9 cellular contexts compared by ENCODE assay signal in the genomic region with DNA sequence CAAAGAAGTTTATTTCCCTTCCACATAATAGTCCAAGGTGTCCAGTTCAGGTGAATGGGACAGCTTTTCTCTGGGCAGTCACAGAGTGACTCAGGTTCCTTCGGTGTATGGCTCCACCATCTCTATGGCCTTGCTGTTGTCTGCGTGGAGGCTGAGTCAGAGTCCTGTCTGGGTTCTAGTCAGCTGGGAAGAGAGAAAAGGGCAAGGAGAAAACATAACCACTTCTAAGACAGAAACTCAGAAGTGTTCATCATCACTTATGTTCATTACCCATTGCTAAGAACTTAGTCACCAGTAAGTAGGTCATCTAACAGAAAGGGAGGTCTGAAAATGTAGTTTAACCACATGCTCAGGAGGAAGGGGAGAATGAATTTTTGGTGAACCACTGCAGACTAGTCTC. TPM values are rescaled to one million over a fixed set of nuclear protein-coding genes. Genes with fewer than 3 reads are reported as not detected.
DNase-seq lines count a peak whose midpoint lies in the region; ATAC-seq, FAIRE-seq and TF ChIP-seq lines count a peak whose summit lies in the region.
"Had no signal": no experiment of that assay in that cellular context is flagged by ENCODE, and none has a peak within 500 bp of the region (broad histone marks: within the 10 kb centered on the region; RNA-seq: fewer than 3 reads in every experiment).

No MANE protein-coding gene starts in this region.

- CTCF ChIA-PET in MCF 10A (lab: Yijun Ruan, JAX) = no interaction called here

- H3K36me3 Mint-ChIP-seq in MCF 10A (ENCODE audit: insufficient read depth, unreplicated experiment) = no peaks in the 10 kb centered on the region

- no TSS peak for BruUV-seq in MCF 10A (replicated peaks; lab: Mats Ljungman, UMichigan)

- no peak for TF ChIP-seq EP300 in ovary (IDR thresholded peaks at IDR 0.05)

- ATAC-seq in lung (ENCODE audit: insufficient read depth, low FRiP score) (peak; percentile 11), GM18502 (IDR thresholded peaks at IDR 0.05; ENCODE audit: poor library complexity, unreplicated experiment) (no peak)

- intact Hi-C loops in MCF 10A (cut with micrococcal nuclease) (no loop called here), breast epithelium (cut with DNase I; ENCODE audit: low total_unique reads) (no loop called here), ovary (cut with DNase I) (no loop called here)

- 86 to 96% methylated on average over 2 of the region's 2 CpGs for WGBS in lung, 2 donors
- 40 to 72% (median 43%) methylated on average over 2 of the region's 2 CpGs for WGBS in ovary, 3 donors

- POLR2A ChIA-PET in MCF 10A (lab: Yijun Ruan, JAX) = interaction anchor here (0.7 kb wide), 1 partner anchor 32 kb away, joined by 3 read pairs; a partner anchor contains a TSS

- no peak for TF ChIP-seq CTCF in MCF 10A (IDR thresholded peaks at IDR 0.05; ENCODE audit: unreplicated experiment)
- TF ChIP-seq CTCF in breast epithelium (IDR thresholded peaks at IDR 0.05) = no peak
- TF ChIP-seq CTCF in lung (IDR thresholded peaks at IDR 0.05; ENCODE audit: control extremely low read depth, extremely low read depth) = no peak
- TF ChIP-seq CTCF in ovary (IDR thresholded peaks at IDR 0.05) = no peak

- H3K9me3 ChIP-seq in breast epithelium (no peaks in the 10 kb centered on the region), lung (ENCODE audit: control insufficient read depth in 2 of 2, insufficient read depth in 1 of 2, low read length in 1 of 2) (no peaks in the 10 kb centered on the region), ovary (no peaks in the 10 kb centered on the region)

- H3K4me1 Mint-ChIP-seq in MCF 10A (ENCODE audit: insufficient read depth, unreplicated experiment) = peaks cover 13% of the 10 kb centered on the region

- H3K36me3 ChIP-seq in breast epithelium (no peaks in the 10 kb centered on the region), lung (ENCODE audit: control insufficient read depth in 2 of 2, insufficient read depth in 2 of 2, low read length in 2 of 2) (no peaks in the 10 kb centered on the region), ovary (no peaks in the 10 kb centered on the region)

- no peak overlapping the region for H3K27ac ChIP-seq in breast epithelium
- H3K27ac ChIP-seq in lung (ENCODE audit: low read depth in 1 of 2, low read length in 1 of 2) = no peak overlapping the region
- no peak overlapping the region for H3K27ac ChIP-seq in ovary

- H3K4me1 ChIP-seq in breast epithelium (no peaks in the 10 kb centered on the region), lung (ENCODE audit: control insufficient read depth in 2 of 2, insufficient read depth in 2 of 2, low read length in 2 of 2) (peaks cover 0 to 6% of the 10 kb centered on the region in 2 donors), ovary (ENCODE audit: insufficient read depth) (peaks cover under 1% of the 10 kb centered on the region)

- H3K9me3 Mint-ChIP-seq in MCF 10A (ENCODE audit: unreplicated experiment) = no peaks in the 10 kb centered on the region

- peak overlapping the region; percentile 61 for H3K27ac Mint-ChIP-seq in MCF 10A (ENCODE audit: low read depth, unreplicated experiment)

- no peak overlapping the region for H3K4me3 Mint-ChIP-seq in MCF 10A (ENCODE audit: unreplicated experiment)

- TF ChIP-seq POLR2A in breast epithelium (IDR thresholded peaks at IDR 0.05) = no peak
- TF ChIP-seq POLR2A in ovary (IDR thresholded peaks at IDR 0.05) = no peak
- TF ChIP-seq POLR2A in GM12892 (IDR thresholded peaks at IDR 0.05; ENCODE audit: low read depth, low read length) = no peak

- no peaks in the 10 kb centered on the region for H3K27me3 Mint-ChIP-seq in MCF 10A (ENCODE audit: insufficient read depth, unreplicated experiment)

- peak; percentile 32 for DNase-seq in MCF 10A (ENCODE audit: unreplicated experiment)
- DNase-seq in breast epithelium (ENCODE audit: low spot score in 2 of 2) = no peak
- DNase-seq in activated naive CD4-positive, alpha-beta T cell treated with anti-CD3 and anti-CD28 coated beads, Interleukin-2, amount 50 U/mL, for 16 hours = peak; percentile 25
- no peak for DNase-seq in lung (ENCODE audit: low spot score)
- DNase-seq in ovary = no peak
- DNase-seq in GM12892 (ENCODE audit: insufficient read length) = no peak
- no peak for DNase-seq in GM19239 (ENCODE audit: insufficient read length, low spot score)
- DNase-seq: NCI-H774 had no signal

- FAIRE-seq in GM12892 (lab: Jason Lieb, UNC) = no peak
- no peak for FAIRE-seq in GM19239 (lab: Jason Lieb, UNC)

- H3K4me3 ChIP-seq in breast epithelium (no peak overlapping the region), lung (no peak overlapping the region), ovary (no peak overlapping the region)

- H3K27me3 ChIP-seq in breast epithelium = no peaks in the 10 kb centered on the region
- no peaks in the 10 kb centered on the region for H3K27me3 ChIP-seq in lung (ENCODE audit: control insufficient read depth, insufficient read depth)
- H3K27me3 ChIP-seq in ovary = no peaks in the 10 kb centered on the region

RNA-seq across cellular contexts. Expression of a gene that starts 32.4 kb away (rescaled TPM):
- 6.3 and 9.2 TPM in 2 replicates for total RNA-seq in MCF 10A (2022)
- 10 to 100 TPM; 16.3 to 46.7 (median 34.7) TPM for total RNA-seq in breast epithelium
- 10 to 100 TPM; 12.1 to 36.4 TPM for total RNA-seq in lung
- polyA plus RNA-seq in lung = 1 to 10 TPM; 1.2 to 1.8 TPM
- total RNA-seq in ovary = 10 to 100 TPM; 33.3 to 83.4 (median 48.9) TPM
- polyA plus RNA-seq in ovary = 1 to 10 TPM; 1.2 to 2.7 TPM
- 3.0 TPM for polyA plus RNA-seq in GM12892 (2012; ENCODE audit: missing spikeins)

Comparison
In these comparisons a context has a peak if more than half of its experiments do, and no peak if none do; other contexts are left out.
1. DNase-seq: peak in MCF 10A (single experiment) and activated naive CD4-positive, alpha-beta T cell treated with anti-CD3 and anti-CD28 coated beads, Interleukin-2, amount 50 U/mL, for 16 hours (single experiment); none in breast epithelium (0 of 2), lung (single experiment), ovary (0 of 5), GM12892 (single experiment) and GM19239 (single experiment).